16 cellular contexts compared by ENCODE assay signal in genomic region chrX:110244951-110245480, GRCh38.
"Had no signal": no experiment of that assay in that cellular context is flagged by ENCODE, and none has a peak within 500 bp of the region (broad histone marks: within the 10 kb centered on the region; RNA-seq: fewer than 3 reads in every experiment).

No MANE protein-coding gene starts in this region.

- FAIRE-seq: frontal cortex had no signal

- H3K27ac Mint-ChIP-seq: stimulated activated naive CD8-positive, alpha-beta T cell treated with anti-CD3 and anti-CD28 coated beads, Interleukin-15, Interleukin-2, amounts not matched to agents 100 ng/mL and 50 ng/mL, for 24 hours had no signal

- H3K9me3 ChIP-seq: left lung, mucosa of descending colon, ovary, right lobe of liver, upper lobe of left lung had no signal

- H3K36me3 ChIP-seq: cardiac muscle cell, left lung, ovary, right lobe of liver, spleen, upper lobe of left lung had no signal

- H3K4me3 ChIP-seq: cardiac muscle cell, left lung, mucosa of descending colon, ovary, right lobe of liver, spleen, upper lobe of left lung had no signal

- H3K4me3 Mint-ChIP-seq: naive thymus-derived CD4-positive, alpha-beta T cell; stimulated activated naive CD8-positive, alpha-beta T cell treated with anti-CD3 and anti-CD28 coated beads, Interleukin-15, Interleukin-2, amounts not matched to agents 100 ng/mL and 50 ng/mL, for 24 hours had no signal

- H3K27me3 Mint-ChIP-seq: naive thymus-derived CD4-positive, alpha-beta T cell; stimulated activated naive CD8-positive, alpha-beta T cell treated with anti-CD3 and anti-CD28 coated beads, Interleukin-15, Interleukin-2, amounts not matched to agents 100 ng/mL and 50 ng/mL, for 24 hours had no signal

- H3K4me1 ChIP-seq: left lung, right lobe of liver, spleen, upper lobe of left lung had no signal

- H3K27me3 ChIP-seq: cardiac muscle cell, ovary, right lobe of liver, spleen, upper lobe of left lung had no signal

- DNase-seq: activated naive CD4-positive, alpha-beta T cell treated with Interleukin-2 at 50 U/mL for 16 hours; erythroblast; head of caudate nucleus; islet precursor cell; left lung; mucosa of descending colon; naive thymus-derived CD4-positive, alpha-beta T cell; ovary; right lobe of liver; spleen; SW 1271; upper lobe of left lung had no signal

- ATAC-seq: activated CD4-positive, CD25-positive, alpha-beta regulatory T cell treated with anti-CD3 and anti-CD28 coated beads, Interleukin-2, amount 50 U/mL, for 24 hours; left lung; mucosa of descending colon; naive thymus-derived CD4-positive, alpha-beta T cell; right lobe of liver had no signal

- H3K27ac ChIP-seq: cardiac muscle cell, left lung, ovary, right lobe of liver, spleen, upper lobe of left lung had no signal
